In genomic region chr1:201383647-201384405, GRCh38 we compare ENCODE assay signal across 13 cellular contexts. TPM values are rescaled to one million over a fixed set of nuclear protein-coding genes. Genes with fewer than 3 reads are reported as not detected.
A peak's percentile ranks its signal among the peaks of the same experiment; 100 is the strongest.
DNase-seq lines count a peak whose midpoint lies in the region; ATAC-seq and TF ChIP-seq lines count a peak whose summit lies in the region.
"Had no signal": no experiment of that assay in that cellular context is flagged by ENCODE, and none has a peak within 500 bp of the region (broad histone marks: within the 10 kb centered on the region; RNA-seq: fewer than 3 reads in every experiment).

No MANE protein-coding gene starts in this region.

- no peak overlapping the region for H3K4ac ChIP-seq in mesenchymal stem cell (ENCODE audit: low read depth in 1 of 2, low read length in 2 of 2)

- 79% methylated on average over 4 of the region's 4 CpGs for WGBS in mesenchymal stem cell

- H3K4me3 ChIP-seq in mesenchymal stem cell (ENCODE audit: insufficient read depth in 1 of 2, low read depth in 1 of 2, low read length in 2 of 2) (peak overlapping the region in 1 of 2 experiments; percentile 22), Peyer's patch (no peak overlapping the region), H7 (ENCODE audit: insufficient read depth, low read depth, low read length) (no peak overlapping the region)
- H3K4me3 ChIP-seq: esophagus squamous epithelium had no signal

- peak overlapping the region; percentile 18 for H4K91ac ChIP-seq in mesenchymal stem cell (ENCODE audit: low read length)

- peak; percentile 81 for DNase-seq in COLO668 (lab: John Stamatoyannopoulos, UW; ENCODE audit: unreplicated experiment)
- DNase-seq in NCI-H128 (lab: John Stamatoyannopoulos, UW; ENCODE audit: unreplicated experiment): peak; percentile 55
- peak; percentile 75 for DNase-seq in amniotic epithelial cell (ENCODE audit: low read depth)
- DNase-seq in mesenchymal stem cell: peak; percentile 82
- no peak for DNase-seq in Peyer's patch
- DNase-seq in H7: no peak
- DNase-seq in SIG-M5 (lab: John Stamatoyannopoulos, UW): no peak
- DNase-seq: activated gamma-delta T cell treated with Interleukin-2 at 50 U/mL for 16 hours; esophagus squamous epithelium; GF-D8; stimulated activated naive B cell treated with anti-CD40 and anti-IgM and Interleukin-4, amounts not matched to agents 10 μg/mL and 1 μg/mL and 100 μg/mL, for 72 hours; T-helper 1 cell had no signal

- no peak overlapping the region for H4K8ac ChIP-seq in mesenchymal stem cell (ENCODE audit: low read length)

- H3K27ac ChIP-seq in mesenchymal stem cell (ENCODE audit: low read length, poor library complexity, severe bottlenecking): peak overlapping the region; percentile 90
- H3K27ac ChIP-seq in Peyer's patch: no peak overlapping the region
- H3K27ac ChIP-seq: esophagus squamous epithelium had no signal

- no peak overlapping the region for H2BK15ac ChIP-seq in mesenchymal stem cell (ENCODE audit: low read depth, poor library complexity, severe bottlenecking)

- H3K14ac ChIP-seq in mesenchymal stem cell (ENCODE audit: low read length in 2 of 2): no peak overlapping the region

- H2BK12ac ChIP-seq in mesenchymal stem cell (ENCODE audit: low read length in 2 of 2): no peak overlapping the region

- no peak overlapping the region for H3K4me2 ChIP-seq in mesenchymal stem cell (ENCODE audit: low read length, poor library complexity, severe bottlenecking)

- TF ChIP-seq CTCF in Peyer's patch (IDR thresholded peaks at IDR 0.05): no peak

- H3K18ac ChIP-seq in mesenchymal stem cell (ENCODE audit: low read depth in 1 of 2, low read length in 2 of 2): no peak overlapping the region

- no peaks in the 10 kb centered on the region for H3K79me1 ChIP-seq in mesenchymal stem cell (replicated peaks; ENCODE audit: low read length, poor library complexity, severe bottlenecking)

- H3K4me1 ChIP-seq in mesenchymal stem cell (ENCODE audit: control insufficient read depth, insufficient read depth, low read depth, low read length) (peaks cover 37% of the 10 kb centered on the region), Peyer's patch (no peaks in the 10 kb centered on the region)

- H2AK5ac ChIP-seq in mesenchymal stem cell (ENCODE audit: low read length, severe bottlenecking): peak overlapping the region; percentile 79

- peak overlapping the region; percentile 57 for H2BK5ac ChIP-seq in mesenchymal stem cell (ENCODE audit: low read depth, low read length, poor library complexity, severe bottlenecking)

- H3K9me3 ChIP-seq in mesenchymal stem cell (ENCODE audit: control insufficient read depth, low read length): no peaks in the 10 kb centered on the region
- H3K9me3 ChIP-seq in Peyer's patch: no peaks in the 10 kb centered on the region
- H3K9me3 ChIP-seq: esophagus squamous epithelium had no signal

- TF ChIP-seq POLR2A in Peyer's patch (IDR thresholded peaks at IDR 0.05): no peak

- H3K36me3 ChIP-seq in mesenchymal stem cell (ENCODE audit: control insufficient read depth in 1 of 2, insufficient read depth in 2 of 2, low read depth in 1 of 2, low read length in 2 of 2): peaks cover 0 to 51% of the 10 kb centered on the region in 2 experiments
- H3K36me3 ChIP-seq in Peyer's patch: peaks cover 0 to 47% (median 0%) of the 10 kb centered on the region in 3 donors
- peaks cover 2% of the 10 kb centered on the region; the same call in 1 of the 2 replicates for H3K36me3 ChIP-seq in H7 (replicated peaks; ENCODE audit: control insufficient read depth, insufficient read depth, low read length)

- H2BK120ac ChIP-seq in mesenchymal stem cell (ENCODE audit: low read depth, low read length): no peak overlapping the region

- H3K27me3 ChIP-seq in mesenchymal stem cell (ENCODE audit: control insufficient read depth in 1 of 2, insufficient read depth in 1 of 2, low read length in 2 of 2): peaks cover 0 to 19% of the 10 kb centered on the region in 2 experiments
- H3K27me3 ChIP-seq in Peyer's patch: no peaks in the 10 kb centered on the region
- no peaks in the 10 kb centered on the region; the same call in 1 of the 2 replicates for H3K27me3 ChIP-seq in H7 (ENCODE audit: control insufficient read depth, insufficient read depth, low read length)

- no peak overlapping the region for H2AFZ ChIP-seq in mesenchymal stem cell (ENCODE audit: low read depth, low read length)

- peak overlapping the region; percentile 28 for H3K9ac ChIP-seq in mesenchymal stem cell (ENCODE audit: low read length)

- no peak for ATAC-seq in GM18873 (IDR thresholded peaks at IDR 0.05; ENCODE audit: low FRiP score, unreplicated experiment)
- ATAC-seq: stimulated activated naive B cell treated with anti-CD40 and anti-IgM and Interleukin-4, amounts not matched to agents 10 μg/mL and 1 μg/mL and 100 μg/mL, for 72 hours had no signal

- H3K23ac ChIP-seq in mesenchymal stem cell (ENCODE audit: low read length in 2 of 2): no peak overlapping the region

RNA-seq across cellular contexts. Expression of gene TNNT2, which starts 6.3 kb away (rescaled TPM):
- 0.07 TPM for polyA plus RNA-seq in mesenchymal stem cell (2013, experiment 1 of 2)
- not detected for polyA plus RNA-seq in mesenchymal stem cell (2013, experiment 2 of 2)
- total RNA-seq in Peyer's patch: 1 to 10 TPM in 1 of 4 donors, under 1 TPM in 1, not detected in 2; 0.40 to 3.7 TPM
- total RNA-seq in H7 (2014; rRNA removed; shearing (Covaris generic)): 0.17 TPM in 1 of 2 replicates, not detected in the other

RNA-seq across cellular contexts. Expression of gene LAD1, which starts 15.3 kb away (rescaled TPM):
- polyA plus RNA-seq in mesenchymal stem cell (2013, experiment 1 of 2): not detected
- not detected for polyA plus RNA-seq in mesenchymal stem cell (2013, experiment 2 of 2)
- total RNA-seq in Peyer's patch: 100 to 1,000 TPM; 106 to 224 (median 192) TPM
- total RNA-seq in H7 (2014; rRNA removed; shearing (Covaris generic)): 4.3 and 4.5 TPM in 2 replicates

RNA-seq across cellular contexts. Expression of gene TNNI1, which starts 37.7 kb away (rescaled TPM):
- polyA plus RNA-seq in mesenchymal stem cell (2013, experiment 1 of 2): not detected
- not detected for polyA plus RNA-seq in mesenchymal stem cell (2013, experiment 2 of 2)
- under 1 TPM in 1 of 4 donors, not detected in 3; 0.13 TPM for total RNA-seq in Peyer's patch
- total RNA-seq in H7 (2014; rRNA removed; shearing (Covaris generic)): 0.18 and 1.2 TPM in 2 replicates
- total RNA-seq: esophagus squamous epithelium had no signal

Comparison
In these comparisons a context has a peak if more than half of its experiments do, and no peak if none do; other contexts are left out.
1. DNase-seq: peak in COLO668 (single experiment), NCI-H128 (single experiment), amniotic epithelial cell (single experiment) and mesenchymal stem cell (single experiment); none in Peyer's patch (0 of 3), H7 (single experiment) and SIG-M5 (single experiment).
2. RNA of gene LAD1, which starts 15.3 kb away (total RNA-seq): 106 to 224 TPM in Peyer's patch; 4.3 to 4.5 TPM in H7; every median in the first group is over 10 times any median in the second.